8 cellular contexts compared by ENCODE assay signal in genomic region chr4:77358315-77358928, GRCh38.
DNase-seq lines count a peak whose midpoint lies in the region; ATAC-seq and TF ChIP-seq lines count a peak whose summit lies in the region.

No MANE protein-coding gene starts in this region.

- no peak overlapping the region for H3K4me2 ChIP-seq in SU-DHL-6 (ENCODE audit: low read depth, low read length, poor library complexity, severe bottlenecking)

- no peaks in the 10 kb centered on the region for H3F3A ChIP-seq in SU-DHL-6 (ENCODE audit: insufficient read depth)

- no peak overlapping the region for H3K4me3 Mint-ChIP-seq in progenitor cell of endocrine pancreas (ENCODE audit: low read depth)
- no peak overlapping the region for H3K4me3 Mint-ChIP-seq in activated CD4-positive, alpha-beta memory T cell treated with anti-CD3 and anti-CD28 coated beads for 36 hours

- H3K9ac ChIP-seq in SU-DHL-6 (ENCODE audit: low read length) = no peak overlapping the region

- H3K36me3 Mint-ChIP-seq in progenitor cell of endocrine pancreas (ENCODE audit: insufficient read depth) = no peaks in the 10 kb centered on the region
- no peaks in the 10 kb centered on the region for H3K36me3 Mint-ChIP-seq in activated CD4-positive, alpha-beta memory T cell treated with anti-CD3 and anti-CD28 coated beads for 36 hours

- H3K79me2 ChIP-seq in SU-DHL-6 (ENCODE audit: insufficient read depth, low read length) = no peaks in the 10 kb centered on the region

- no peak overlapping the region for H3K27ac Mint-ChIP-seq in progenitor cell of endocrine pancreas
- H3K27ac Mint-ChIP-seq in activated CD4-positive, alpha-beta memory T cell treated with anti-CD3 and anti-CD28 coated beads for 36 hours = no peak overlapping the region

- ATAC-seq in Right ventricle myocardium inferior (no peak), foreskin keratinocyte (peak; percentile 50), HG03342 (IDR thresholded peaks at IDR 0.05; ENCODE audit: unreplicated experiment) (no peak)

- H3K27me3 Mint-ChIP-seq in progenitor cell of endocrine pancreas = peaks cover 7% of the 10 kb centered on the region
- H3K27me3 Mint-ChIP-seq in activated CD4-positive, alpha-beta memory T cell treated with anti-CD3 and anti-CD28 coated beads for 36 hours = peaks cover 2% of the 10 kb centered on the region

- H4K20me1 ChIP-seq in SU-DHL-6 (ENCODE audit: low read depth, low read length) = no peaks in the 10 kb centered on the region

- H3K9me2 ChIP-seq in SU-DHL-6 (replicated peaks; ENCODE audit: insufficient read depth, low read length) = no peaks in the 10 kb centered on the region

- H3K4me3 ChIP-seq in cardiac muscle cell (no peak overlapping the region), SU-DHL-6 (ENCODE audit: insufficient read depth, low read length, poor library complexity, severe bottlenecking) (no peak overlapping the region)

- CTCF ChIA-PET in activated CD4-positive, alpha-beta memory T cell treated with anti-CD3 and anti-CD28 coated beads for 36 hours (lab: Charles Lee) = interaction anchor here (0.6 to 3.9 kb wide), 20 partner anchors 8 to 928 kb away, joined by 3 to 36 read pairs (median 4); no protein-coding TSS in a partner anchor

- H3K4me1 Mint-ChIP-seq in progenitor cell of endocrine pancreas (ENCODE audit: low read depth) = no peaks in the 10 kb centered on the region
- H3K4me1 Mint-ChIP-seq in activated CD4-positive, alpha-beta memory T cell treated with anti-CD3 and anti-CD28 coated beads for 36 hours (ENCODE audit: low read depth) = no peaks in the 10 kb centered on the region

- H3K9me3 ChIP-seq in cardiac muscle cell (ENCODE audit: low read depth) (no peaks in the 10 kb centered on the region), SU-DHL-6 (ENCODE audit: insufficient read depth, low read length) (no peaks in the 10 kb centered on the region)

- H3K4me1 ChIP-seq in cardiac muscle cell (ENCODE audit: low read depth) (no peaks in the 10 kb centered on the region), foreskin keratinocyte (no peaks in the 10 kb centered on the region)

- POLR2A ChIA-PET in activated CD4-positive, alpha-beta memory T cell treated with anti-CD3 and anti-CD28 coated beads for 36 hours (lab: Charles Lee) = no interaction called here

- no peaks in the 10 kb centered on the region for H3K36me3 ChIP-seq in cardiac muscle cell
- no peaks in the 10 kb centered on the region for H3K36me3 ChIP-seq in SU-DHL-6 (ENCODE audit: low read length)

- peaks cover 28% of the 10 kb centered on the region for H3K27me3 ChIP-seq in cardiac muscle cell
- no peaks in the 10 kb centered on the region for H3K27me3 ChIP-seq in SU-DHL-6 (ENCODE audit: low read length)
- H3K27me3 ChIP-seq in foreskin keratinocyte = peaks cover 29% of the 10 kb centered on the region

- intact Hi-C loops in Right ventricle myocardium inferior (cut with DNase I) = loop anchor here (1.0 kb wide), 1 partner anchor 118 kb away; no protein-coding TSS in a partner anchor
- intact Hi-C loops in activated CD4-positive, alpha-beta memory T cell treated with anti-CD3 and anti-CD28 coated beads for 36 hours (cut with micrococcal nuclease) = loop anchor here (1.0 kb wide), 1 partner anchor 118 kb away; no protein-coding TSS in a partner anchor

- H3K27ac ChIP-seq in cardiac muscle cell (no peak overlapping the region), SU-DHL-6 (ENCODE audit: low read depth, low read length) (no peak overlapping the region), foreskin keratinocyte (no peak overlapping the region)

- no peaks in the 10 kb centered on the region for H3K9me3 Mint-ChIP-seq in progenitor cell of endocrine pancreas (ENCODE audit: low read depth)
- no peaks in the 10 kb centered on the region for H3K9me3 Mint-ChIP-seq in activated CD4-positive, alpha-beta memory T cell treated with anti-CD3 and anti-CD28 coated beads for 36 hours

- DNase-seq in cardiac muscle cell (ENCODE audit: low read depth in 1 of 2, low spot score in 1 of 2) (peak; percentile 52 to 64), Right ventricle myocardium inferior (ENCODE audit: missing footprints) (no peak), HPDE6-E6E7 (ENCODE audit: extremely low spot score) (peak; percentile 57), foreskin keratinocyte (no peak), progenitor cell of endocrine pancreas (ENCODE audit: low spot score, unreplicated experiment) (peak; percentile 11)
- DNase-seq in activated CD4-positive, alpha-beta memory T cell treated with anti-CD3 and anti-CD28 coated beads for 36 hours = no peak

- TF ChIP-seq CTCF in cardiac muscle cell (IDR thresholded peaks at IDR 0.05; ENCODE audit: low read depth, low read length) (peak; percentile 70), SU-DHL-6 (IDR thresholded peaks at IDR 0.05; ENCODE audit: insufficient read depth, low read length, poor library complexity, severe bottlenecking) (peak; percentile 32), foreskin keratinocyte (conservative IDR thresholded peaks at IDR 0.05) (peak; percentile 79), progenitor cell of endocrine pancreas (IDR thresholded peaks at IDR 0.05; ENCODE audit: unreplicated experiment) (peak; percentile 73)

- no peak overlapping the region for H2AFZ ChIP-seq in SU-DHL-6 (ENCODE audit: low read depth, low read length, severe bottlenecking)

Comparison
In these comparisons a context has a peak if more than half of its experiments do, and no peak if none do; other contexts are left out.
1. DNase-seq: peak in cardiac muscle cell (2 of 2), HPDE6-E6E7 (single experiment) and progenitor cell of endocrine pancreas (single experiment); none in Right ventricle myocardium inferior (single experiment), foreskin keratinocyte (0 of 2) and activated CD4-positive, alpha-beta memory T cell treated with anti-CD3 and anti-CD28 coated beads for 36 hours (single experiment).
2. Peak in every context shown above with its lines, with median percentiles within 50 percentile points of each other: CTCF ChIP-seq.